Comparison of ENCODE assay signal across 1 cellular context in the genomic region with DNA sequence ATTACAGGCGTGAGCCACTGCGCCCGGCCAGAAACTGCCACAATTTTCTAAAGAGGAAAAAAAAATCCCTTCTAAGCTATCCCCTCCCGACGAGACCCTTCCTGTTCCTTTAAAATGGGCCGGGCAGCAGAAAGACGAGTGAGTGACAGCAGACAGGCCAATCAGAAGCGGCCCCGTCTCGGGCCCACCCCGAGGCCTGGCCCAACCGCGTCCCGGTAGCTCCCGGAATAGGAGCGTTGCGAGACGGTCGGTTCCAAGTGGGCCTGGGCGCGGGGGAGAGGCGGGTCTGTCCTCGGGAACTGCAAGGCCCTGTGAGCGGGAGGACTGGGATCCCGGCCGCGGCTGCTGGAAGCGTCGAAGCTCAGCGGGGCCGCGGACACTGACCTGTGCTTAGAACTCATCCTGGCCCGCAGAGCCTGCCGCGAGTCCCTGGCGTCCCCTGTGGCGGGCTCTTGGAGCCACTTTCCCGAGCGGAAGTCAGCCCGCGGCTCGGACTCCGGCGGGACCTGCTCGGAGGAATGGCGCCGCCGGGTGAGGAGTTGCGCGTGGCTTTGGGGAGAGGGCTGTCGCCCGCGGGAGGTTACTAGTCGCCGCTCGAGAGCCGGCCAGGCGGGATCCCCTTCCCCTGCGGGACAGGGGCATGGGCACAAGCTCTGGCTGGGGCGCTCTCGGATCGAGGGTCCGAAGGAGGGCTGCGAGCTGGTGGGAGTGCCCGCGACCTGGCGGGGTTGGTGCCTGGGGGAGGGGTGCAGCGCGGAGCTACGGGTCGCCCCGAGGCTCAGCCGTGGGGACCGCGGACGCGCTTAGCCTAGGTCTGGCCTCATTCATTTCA.
TF ChIP-seq lines count a peak whose summit lies in the region.

Gene MROH8, minus strand, starts transcription at position 710 of the 832 bp plus-strand sequence.
Gene RPN2, plus strand, starts transcription at position 492 of the 832 bp plus-strand sequence. Its CDS starts 27 bp downstream, at position 519.

TF ChIP-seq in K562, 482 proteins besides CTCF, POLR2A, EP300 and RAD21 (continued from another document and continues in another):
- peak; percentile 56 for TF ChIP-seq POU5F1 (IDR thresholded peaks at IDR 0.05; ENCODE audit: borderline replicate concordance, low read depth, low read length, partially characterized antibody)
- TF ChIP-seq ETS2 (tag; IDR thresholded peaks at IDR 0.05; ENCODE audit: borderline replicate concordance, poor library complexity, severe bottlenecking) = peak; percentile 39
- no peak for TF ChIP-seq DPF2 (IDR thresholded peaks at IDR 0.05)
- TF ChIP-seq RBM34 (IDR thresholded peaks at IDR 0.05; ENCODE audit: borderline replicate concordance, insufficient read depth, low read length) = no peak
- TF ChIP-seq HNRNPL (IDR thresholded peaks at IDR 0.05; ENCODE audit: low read depth, low read length) = peak; percentile 68; the same call in 1 of the 2 replicates
- no peak for TF ChIP-seq SAFB2 (IDR thresholded peaks at IDR 0.05; ENCODE audit: borderline replicate concordance, low read depth, low read length, severe bottlenecking)
- no peak for TF ChIP-seq HEY1 (CRISPR knock-in tag; IDR thresholded peaks at IDR 0.05; ENCODE audit: borderline replicate concordance)
- TF ChIP-seq KAT2B (IDR thresholded peaks at IDR 0.05; ENCODE audit: low read depth, low read length) = no peak
- no peak for TF ChIP-seq PHB (CRISPR knock-in tag; IDR thresholded peaks at IDR 0.05)
- no peak for TF ChIP-seq BRCA1 (IDR thresholded peaks at IDR 0.05)
- TF ChIP-seq BRCA1 (CRISPR knock-in tag; IDR thresholded peaks at IDR 0.05) = 0 out of 2 replicates have a peak, but pooled peaks have one; percentile 27
- no peak for TF ChIP-seq ZNF609 (CRISPR knock-in tag; IDR thresholded peaks at IDR 0.05; ENCODE audit: borderline replicate concordance)
- no peak for TF ChIP-seq MIER1 (IDR thresholded peaks at IDR 0.05; ENCODE audit: low read depth)
- TF ChIP-seq EHMT2 (IDR thresholded peaks at IDR 0.05) = no peak
- TF ChIP-seq ZNF133 (CRISPR knock-in tag; IDR thresholded peaks at IDR 0.05) = no peak
- no peak; the same call in 1 of the 2 replicates for TF ChIP-seq BRD4 (IDR thresholded peaks at IDR 0.05)
- no peak for TF ChIP-seq MED1 (CRISPR knock-in tag; IDR thresholded peaks at IDR 0.05; ENCODE audit: borderline replicate concordance)
- no peak for TF ChIP-seq ZNF311 (CRISPR knock-in tag; IDR thresholded peaks at IDR 0.05)
- TF ChIP-seq TAF15 (IDR thresholded peaks at IDR 0.05; ENCODE audit: low read depth, low read length) = no peak
- TF ChIP-seq, protein P1, sequence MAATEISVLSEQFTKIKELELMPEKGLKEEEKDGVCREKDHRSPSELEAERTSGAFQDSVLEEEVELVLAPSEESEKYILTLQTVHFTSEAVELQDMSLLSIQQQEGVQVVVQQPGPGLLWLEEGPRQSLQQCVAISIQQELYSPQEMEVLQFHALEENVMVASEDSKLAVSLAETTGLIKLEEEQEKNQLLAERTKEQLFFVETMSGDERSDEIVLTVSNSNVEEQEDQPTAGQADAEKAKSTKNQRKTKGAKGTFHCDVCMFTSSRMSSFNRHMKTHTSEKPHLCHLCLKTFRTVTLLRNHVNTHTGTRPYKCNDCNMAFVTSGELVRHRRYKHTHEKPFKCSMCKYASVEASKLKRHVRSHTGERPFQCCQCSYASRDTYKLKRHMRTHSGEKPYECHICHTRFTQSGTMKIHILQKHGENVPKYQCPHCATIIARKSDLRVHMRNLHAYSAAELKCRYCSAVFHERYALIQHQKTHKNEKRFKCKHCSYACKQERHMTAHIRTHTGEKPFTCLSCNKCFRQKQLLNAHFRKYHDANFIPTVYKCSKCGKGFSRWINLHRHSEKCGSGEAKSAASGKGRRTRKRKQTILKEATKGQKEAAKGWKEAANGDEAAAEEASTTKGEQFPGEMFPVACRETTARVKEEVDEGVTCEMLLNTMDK (IDR thresholded peaks at IDR 0.05; ENCODE audit: borderline replicate concordance, insufficient read depth, low read depth, low read length, poor library complexity, severe bottlenecking) = no peak
- TF ChIP-seq SRSF3 (IDR thresholded peaks at IDR 0.05; ENCODE audit: insufficient read depth, low read length) = no peak
- TF ChIP-seq POLR3G (IDR thresholded peaks at IDR 0.05; ENCODE audit: extremely low read depth, insufficient read length, insufficient replicate concordance) = no peak
- TF ChIP-seq TBL1XR1 (IDR thresholded peaks at IDR 0.05; ENCODE audit: low read length in 2 of 2) = no peak
- no peak for TF ChIP-seq RFX7 (CRISPR knock-in tag; IDR thresholded peaks at IDR 0.05)
- no peak for TF ChIP-seq ZNF224 (CRISPR knock-in tag; IDR thresholded peaks at IDR 0.05)
- no peak for TF ChIP-seq WHSC1 (IDR thresholded peaks at IDR 0.05; ENCODE audit: low read length)
- no peak for TF ChIP-seq ZFP30 (CRISPR knock-in tag; IDR thresholded peaks at IDR 0.05; ENCODE audit: borderline replicate concordance)
- peak; percentile 54; the same call in 1 of the 2 replicates for TF ChIP-seq NKRF (IDR thresholded peaks at IDR 0.05; ENCODE audit: borderline replicate concordance)
- TF ChIP-seq E2F4 (CRISPR knock-in tag; IDR thresholded peaks at IDR 0.05; ENCODE audit: low read depth) = no peak; the same call in 1 of the 2 replicates
- no peak for TF ChIP-seq LCOR (CRISPR knock-in tag; IDR thresholded peaks at IDR 0.05)
- TF ChIP-seq RAD51 (IDR thresholded peaks at IDR 0.05; ENCODE audit: borderline replicate concordance, low read depth) = no peak
- no peak for TF ChIP-seq ZFP1 (CRISPR knock-in tag; IDR thresholded peaks at IDR 0.05)
- peak; percentile 46 for TF ChIP-seq CCNT2 (IDR thresholded peaks at IDR 0.05; ENCODE audit: borderline replicate concordance, extremely low read depth, insufficient read length, low read depth, low read length)
- no peak for TF ChIP-seq E2F3 (CRISPR knock-in tag; IDR thresholded peaks at IDR 0.05)
- TF ChIP-seq SMAD2 (IDR thresholded peaks at IDR 0.05; ENCODE audit: low read depth, low read length) = no peak
- TF ChIP-seq ZNF12 (CRISPR knock-in tag; IDR thresholded peaks at IDR 0.05) = no peak
- TF ChIP-seq SP2 (IDR thresholded peaks at IDR 0.05; ENCODE audit: extremely low read depth, low read depth, low read length, poor library complexity, severe bottlenecking) = peak; percentile 87
- TF ChIP-seq NR4A1 (CRISPR knock-in tag; IDR thresholded peaks at IDR 0.05) = no peak
- TF ChIP-seq NR4A1 (tag; IDR thresholded peaks at IDR 0.05) = no peak
- TF ChIP-seq, protein P2, sequence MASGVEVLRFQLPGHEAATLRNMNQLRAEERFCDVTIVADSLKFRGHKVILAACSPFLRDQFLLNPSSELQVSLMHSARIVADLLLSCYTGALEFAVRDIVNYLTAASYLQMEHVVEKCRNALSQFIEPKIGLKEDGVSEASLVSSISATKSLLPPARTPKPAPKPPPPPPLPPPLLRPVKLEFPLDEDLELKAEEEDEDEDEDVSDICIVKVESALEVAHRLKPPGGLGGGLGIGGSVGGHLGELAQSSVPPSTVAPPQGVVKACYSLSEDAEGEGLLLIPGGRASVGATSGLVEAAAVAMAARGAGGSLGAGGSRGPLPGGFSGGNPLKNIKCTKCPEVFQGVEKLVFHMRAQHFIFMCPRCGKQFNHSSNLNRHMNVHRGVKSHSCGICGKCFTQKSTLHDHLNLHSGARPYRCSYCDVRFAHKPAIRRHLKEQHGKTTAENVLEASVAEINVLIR (CRISPR knock-in tag; IDR thresholded peaks at IDR 0.05) = no peak
- TF ChIP-seq YY1 (IDR thresholded peaks at IDR 0.05; ENCODE audit: borderline replicate concordance in 1 of 3, control insufficient read depth in 1 of 3, extremely low read depth in 1 of 3, insufficient read depth in 3 of 3, insufficient read length in 1 of 3, insufficient replicate concordance in 2 of 3, low read depth in 1 of 3, low read length in 2 of 3) = peak; percentile 68 to 91 (median 87)
- TF ChIP-seq, protein P3, sequence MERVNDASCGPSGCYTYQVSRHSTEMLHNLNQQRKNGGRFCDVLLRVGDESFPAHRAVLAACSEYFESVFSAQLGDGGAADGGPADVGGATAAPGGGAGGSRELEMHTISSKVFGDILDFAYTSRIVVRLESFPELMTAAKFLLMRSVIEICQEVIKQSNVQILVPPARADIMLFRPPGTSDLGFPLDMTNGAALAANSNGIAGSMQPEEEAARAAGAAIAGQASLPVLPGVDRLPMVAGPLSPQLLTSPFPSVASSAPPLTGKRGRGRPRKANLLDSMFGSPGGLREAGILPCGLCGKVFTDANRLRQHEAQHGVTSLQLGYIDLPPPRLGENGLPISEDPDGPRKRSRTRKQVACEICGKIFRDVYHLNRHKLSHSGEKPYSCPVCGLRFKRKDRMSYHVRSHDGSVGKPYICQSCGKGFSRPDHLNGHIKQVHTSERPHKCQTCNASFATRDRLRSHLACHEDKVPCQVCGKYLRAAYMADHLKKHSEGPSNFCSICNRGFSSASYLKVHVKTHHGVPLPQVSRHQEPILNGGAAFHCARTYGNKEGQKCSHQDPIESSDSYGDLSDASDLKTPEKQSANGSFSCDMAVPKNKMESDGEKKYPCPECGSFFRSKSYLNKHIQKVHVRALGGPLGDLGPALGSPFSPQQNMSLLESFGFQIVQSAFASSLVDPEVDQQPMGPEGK (CRISPR knock-in tag; IDR thresholded peaks at IDR 0.05; ENCODE audit: borderline replicate concordance) = no peak
- TF ChIP-seq ZNF263 (CRISPR knock-in tag; IDR thresholded peaks at IDR 0.05; ENCODE audit: borderline replicate concordance) = peak; percentile 53
- no peak for TF ChIP-seq ZKSCAN3 (CRISPR knock-in tag; IDR thresholded peaks at IDR 0.05)
- TF ChIP-seq NONO (IDR thresholded peaks at IDR 0.05; ENCODE audit: low read depth in 2 of 2, low read length in 1 of 2) = peak; percentile 69 to 100; a peak in 3 of 4 replicates
- TF ChIP-seq SREBF2 (CRISPR knock-in tag; IDR thresholded peaks at IDR 0.05) = no peak
- 0 out of 2 replicates have a peak, but pooled peaks have one; percentile 37 for TF ChIP-seq XRCC5 (IDR thresholded peaks at IDR 0.05; ENCODE audit: low read depth, low read length)
